In the genomic region with DNA sequence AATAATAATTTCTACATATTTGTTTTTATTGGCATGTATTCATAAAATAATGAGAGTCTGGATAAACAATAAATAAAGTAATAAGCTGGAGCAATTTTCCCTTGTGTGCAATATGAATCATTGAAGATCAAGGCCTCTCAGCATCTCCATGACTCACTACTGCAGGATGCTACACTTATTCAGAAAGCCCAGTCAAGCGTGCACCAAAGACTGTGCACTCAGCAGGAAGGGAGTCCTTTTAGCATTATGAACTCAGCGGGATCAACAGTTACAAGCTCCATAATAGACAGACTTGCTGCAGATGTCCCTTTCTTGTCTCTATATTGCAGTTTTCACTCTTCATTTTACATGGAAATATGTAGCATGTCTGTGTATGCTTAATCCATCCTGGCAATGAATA, we compare ENCODE assay signal across 13 cellular contexts.
A peak's percentile ranks its signal among the peaks of the same experiment; 100 is the strongest.
DNase-seq lines count a peak whose midpoint lies in the region; ATAC-seq and TF ChIP-seq lines count a peak whose summit lies in the region.
"Had no signal": no experiment of that assay in that cellular context is flagged by ENCODE, and none has a peak within 500 bp of the region (broad histone marks: within the 10 kb centered on the region; RNA-seq: fewer than 3 reads in every experiment).

No MANE protein-coding gene starts in this region.

- H3K4me3 ChIP-seq in suprapubic skin = no peak overlapping the region
- H3K4me3 ChIP-seq: GM12878 had no signal

- DNase-seq in DMS53 treated with DMSO at 0.1 percent for 48 hours (lab: John Stamatoyannopoulos, UW; ENCODE audit: unreplicated experiment) (peak; percentile 99), NCI-H1436 (lab: John Stamatoyannopoulos, UW) (peak; percentile 76), NCI-H774 (lab: John Stamatoyannopoulos, UW) (peak; percentile 84), suprapubic skin (ENCODE audit: low spot score in 2 of 2) (no peak), GF-D8 (lab: John Stamatoyannopoulos, UW) (no peak)
- DNase-seq: activated T-cell treated with anti-CD3 and anti-CD28 coated beads, Interleukin-2, amount 50 U/mL, for 1 hour; nephron progenitor cell; stimulated activated naive CD4-positive, alpha-beta T cell treated with Interleukin-2 at 50 U/mL for 16 hours had no signal

- no peak for TF ChIP-seq POLR2A in suprapubic skin (IDR thresholded peaks at IDR 0.05)

- H3K4me1 ChIP-seq in suprapubic skin = no peaks in the 10 kb centered on the region

- no peak for TF ChIP-seq EP300 in suprapubic skin (IDR thresholded peaks at IDR 0.05)

- H3K36me3 ChIP-seq in suprapubic skin = no peaks in the 10 kb centered on the region

- ATAC-seq in esophagus mucosa (peak; percentile 55), HG03159 (IDR thresholded peaks at IDR 0.05; ENCODE audit: unreplicated experiment) (no peak), HG03469 (IDR thresholded peaks at IDR 0.05; ENCODE audit: unreplicated experiment) (no peak)
- ATAC-seq: GM12878, HepG2 had no signal

- H3K9me3 ChIP-seq in suprapubic skin = no peaks in the 10 kb centered on the region

- H3K27me3 ChIP-seq in suprapubic skin = no peaks in the 10 kb centered on the region

- no peak for TF ChIP-seq CTCF in suprapubic skin (IDR thresholded peaks at IDR 0.05)

- 65% methylated on average over 2 of the region's 2 CpGs for WGBS in suprapubic skin

- H3K27ac ChIP-seq in suprapubic skin = no peak overlapping the region

Comparison
In these comparisons a context has a peak if more than half of its experiments do, and no peak if none do; other contexts are left out.
1. DNase-seq: peak in DMS53 treated with DMSO at 0.1 percent for 48 hours (single experiment), NCI-H1436 (single experiment) and NCI-H774 (single experiment); none in suprapubic skin (0 of 2) and GF-D8 (single experiment).